Comparison of ENCODE assay signal across 9 cellular contexts in genomic region chr16:14562691-14563491, GRCh38.
DNase-seq lines count a peak whose midpoint lies in the region; ATAC-seq and TF ChIP-seq lines count a peak whose summit lies in the region.
"Had no signal": no experiment of that assay in that cellular context is flagged by ENCODE, and none has a peak within 500 bp of the region (broad histone marks: within the 10 kb centered on the region; RNA-seq: fewer than 3 reads in every experiment).

No MANE protein-coding gene starts in this region.

- H3K4me1 ChIP-seq in body of pancreas (peaks cover 61% of the 10 kb centered on the region), liver (ENCODE audit: control insufficient read depth in 4 of 4, insufficient read depth in 4 of 4, low read length in 3 of 4) (peaks cover 20 to 63% (median 61%) of the 10 kb centered on the region in 4 donors)

- intact Hi-C loops in body of pancreas (cut with DNase I) = no loop called here

- TF ChIP-seq CTCF in body of pancreas (IDR thresholded peaks at IDR 0.05) = peak in 6 of 7 experiments; percentile 11 to 50 (median 36)
- peak; percentile 31 for TF ChIP-seq CTCF in liver (IDR thresholded peaks at IDR 0.05; ENCODE audit: low read depth, low read length, missing input control)

- H3K4me3 ChIP-seq in body of pancreas (no peak overlapping the region), liver (ENCODE audit: low read depth in 1 of 3, low read length in 3 of 3) (no peak overlapping the region)

- no peak overlapping the region for H3K9ac ChIP-seq in liver (ENCODE audit: low read depth in 1 of 2, low read length in 2 of 2)

- TF ChIP-seq RAD21 in liver (IDR thresholded peaks at IDR 0.05) = peak; percentile 41 to 46

- 25 to 32% methylated on average over 8 of the region's 8 CpGs for WGBS in body of pancreas, 2 donors
- WGBS in liver = 23% methylated on average over 8 of the region's 8 CpGs

- no peak for TF ChIP-seq POLR2A in body of pancreas (IDR thresholded peaks at IDR 0.05)

- peak; percentile 74 for ATAC-seq in body of pancreas
- ATAC-seq in HG02938 (IDR thresholded peaks at IDR 0.05; ENCODE audit: unreplicated experiment) = no peak
- ATAC-seq in HG03108 (IDR thresholded peaks at IDR 0.05; ENCODE audit: unreplicated experiment) = no peak
- no peak for ATAC-seq in GM18519 (IDR thresholded peaks at IDR 0.05; ENCODE audit: low FRiP score, unreplicated experiment)
- no peak for ATAC-seq in HG03280 (IDR thresholded peaks at IDR 0.05; ENCODE audit: unreplicated experiment)

- H3K9me3 ChIP-seq in body of pancreas = no peaks in the 10 kb centered on the region
- H3K9me3 ChIP-seq in liver (ENCODE audit: control insufficient read depth in 4 of 4, low read length in 3 of 4) = no peaks in the 10 kb centered on the region

- H3K27ac ChIP-seq in body of pancreas (peak overlapping the region; percentile 0 to 72 (median 43)), liver (ENCODE audit: low read depth in 1 of 2, low read length in 2 of 2) (peak overlapping the region; percentile 29 to 40)

- H3K36me3 ChIP-seq in body of pancreas (replicated peaks in 1 of 2; ENCODE audit: insufficient read depth in 1 of 2, low read depth in 2 of 2) (no peaks in the 10 kb centered on the region), liver (ENCODE audit: control insufficient read depth in 4 of 4, insufficient read depth in 3 of 4, low read depth in 1 of 4, low read length in 3 of 4) (no peaks in the 10 kb centered on the region)

- H3K27me3 ChIP-seq in body of pancreas (no peaks in the 10 kb centered on the region), liver (ENCODE audit: control insufficient read depth in 4 of 4, insufficient read depth in 4 of 4, low read length in 3 of 4) (no peaks in the 10 kb centered on the region)

- DNase-seq in COLO829 (ENCODE audit: low spot score) (peak; percentile 67), MV-4-11 (lab: John Stamatoyannopoulos, UW) (peak; percentile 45), body of pancreas (peak; percentile 46 to 63 (median 52))
- DNase-seq: activated CD4-positive, alpha-beta T cell treated with anti-CD3 and anti-CD28 coated beads for 1 hour had no signal

TF ChIP-seq in liver, 16 proteins besides CTCF, POLR2A, EP300 and RAD21:
- TF ChIP-seq JUND (IDR thresholded peaks at IDR 0.05) (peak; percentile 79 to 85), FOXA1 (IDR thresholded peaks at IDR 0.05) (no peak), ZBTB33 (IDR thresholded peaks at IDR 0.05) (peak; percentile 80), EGR1 (IDR thresholded peaks at IDR 0.05; ENCODE audit: low read depth in 2 of 2) (peak in 1 of 2 donors; percentile 30), SP1 (IDR thresholded peaks at IDR 0.05) (peak; percentile 98), RXRA (IDR thresholded peaks at IDR 0.05) (peak; percentile 84 to 85), ATF3 (IDR thresholded peaks at IDR 0.05) (peak; percentile 90), HNF4G (IDR thresholded peaks at IDR 0.05) (peak; percentile 93), YY1 (IDR thresholded peaks at IDR 0.05) (peak; percentile 68), TAF1 (conservative IDR thresholded peaks at IDR 0.05) (no peak), REST (IDR thresholded peaks at IDR 0.05) (no peak), GABPA (IDR thresholded peaks at IDR 0.05 in 1 of 2, conservative IDR thresholded peaks at IDR 0.05 in 1 of 2) (peak in 1 of 2 donors; percentile 22), MAX (IDR thresholded peaks at IDR 0.05) (peak; percentile 69), HNF4A (conservative IDR thresholded peaks at IDR 0.05) (peak; percentile 96 to 97), NR2F2 (IDR thresholded peaks at IDR 0.05) (peak; percentile 80), FOXA2 (IDR thresholded peaks at IDR 0.05) (no peak)
